ENCODE assay signal across 22 cellular contexts in genomic region chr15:77075528-77075927, GRCh38. TPM values are rescaled to one million over a fixed set of nuclear protein-coding genes. Genes with fewer than 3 reads are reported as not detected.
DNase-seq lines count a peak whose midpoint lies in the region; ATAC-seq and TF ChIP-seq lines count a peak whose summit lies in the region.
"Had no signal": no experiment of that assay in that cellular context is flagged by ENCODE, and none has a peak within 500 bp of the region (broad histone marks: within the 10 kb centered on the region; RNA-seq: fewer than 3 reads in every experiment).

No MANE protein-coding gene starts in this region.

- no peaks in the 10 kb centered on the region for H3K36me3 ChIP-seq in adrenal gland (replicated peaks in 1 of 2)
- H3K36me3 ChIP-seq: HAP-1, left ventricle myocardium inferior, sigmoid colon, vagina had no signal

- intact Hi-C loops in adrenal gland (cut with DNase I) = no loop called here

- 43 to 48% (median 44%) methylated on average over 9 of the region's 9 CpGs for WGBS in adrenal gland, 4 donors

- no peak overlapping the region for H3K27ac ChIP-seq in adrenal gland
- H3K27ac ChIP-seq: left ventricle myocardium inferior, sigmoid colon, vagina had no signal

- H3K27me3 ChIP-seq in adrenal gland = no peaks in the 10 kb centered on the region
- H3K27me3 ChIP-seq: sigmoid colon, vagina had no signal

- DNase-seq in A172 (ENCODE audit: low spot score) = peak; percentile 82
- DNase-seq in LHCN-M2 (ENCODE audit: low read depth) = peak; percentile 69
- DNase-seq in adrenal gland = peak; percentile 39 to 84 (median 70)
- peak; percentile 20 to 26 for DNase-seq in hippocampal formation (lab: John Stamatoyannopoulos, UW)
- no peak for DNase-seq in retina
- DNase-seq in putamen (ENCODE audit: low spot score) = no peak
- DNase-seq: activated T-cell treated with anti-CD3 and anti-CD28 coated beads, Interleukin-2, amount 50 U/mL, for 24 hours; Caco-2; cortex of kidney; KG1; left ventricle myocardium inferior; NCI-H1694; NCI-H774; Right ventricle myocardium superior; sigmoid colon had no signal

- no peaks in the 10 kb centered on the region for H3K4me1 ChIP-seq in adrenal gland (replicated peaks in 1 of 2)
- H3K4me1 ChIP-seq: vagina had no signal

- TF ChIP-seq POLR2A in adrenal gland (IDR thresholded peaks at IDR 0.05) = peak in 1 of 2 donors; percentile 16

- no peaks in the 10 kb centered on the region for H3K9me3 ChIP-seq in adrenal gland (replicated peaks in 1 of 3)
- H3K9me3 ChIP-seq: Caco-2, HAP-1, left ventricle myocardium inferior, sigmoid colon, vagina had no signal

- ATAC-seq in GM18868 (IDR thresholded peaks at IDR 0.05; ENCODE audit: unreplicated experiment) (no peak), GM21515 (IDR thresholded peaks at IDR 0.05; ENCODE audit: unreplicated experiment) (no peak)
- ATAC-seq: esophagus mucosa; natural killer cell treated with Interleukin-12 subunit alpha and Interleukin-12 subunit beta and Interleukin-15 and Interleukin-18, amount 100 ng/mL, for 72 hours; stimulated activated effector memory CD8-positive, alpha-beta T cell treated with anti-CD3 and anti-CD28 coated beads, Interleukin-12 subunit alpha, Interleukin-12 subunit beta, amount 100 ng/mL, for 72 hours had no signal

- no peak overlapping the region for H3K4me3 ChIP-seq in adrenal gland
- H3K4me3 ChIP-seq: HAP-1, left ventricle myocardium inferior, sigmoid colon, vagina had no signal

- TF ChIP-seq CTCF in adrenal gland (IDR thresholded peaks at IDR 0.05) = peak in 2 of 6 experiments; percentile 19 to 28

RNA-seq across cellular contexts. Expression of gene TSPAN3, which starts 4.6 kb away (rescaled TPM):
- total RNA-seq in A172 (2014; rRNA removed; shearing (Covaris generic)) = 396 and 439 TPM in 2 replicates
- total RNA-seq in LHCN-M2 (2014; rRNA removed) (355 and 417 TPM in 2 replicates), adrenal gland (100 to 1,000 TPM; 181 to 387 (median 230) TPM)
- 146 TPM for polyA plus RNA-seq in LHCN-M2 (2012)
- polyA plus RNA-seq in adrenal gland = 100 to 1,000 TPM; 129 to 256 (median 202) TPM

Comparison
In these comparisons a context has a peak if more than half of its experiments do, and no peak if none do; other contexts are left out.
1. DNase-seq: peak in A172 (single experiment), LHCN-M2 (single experiment), adrenal gland (7 of 7) and hippocampal formation (2 of 2); none in retina (single experiment) and putamen (single experiment).